22 cellular contexts compared by ENCODE assay signal in the genomic region with DNA sequence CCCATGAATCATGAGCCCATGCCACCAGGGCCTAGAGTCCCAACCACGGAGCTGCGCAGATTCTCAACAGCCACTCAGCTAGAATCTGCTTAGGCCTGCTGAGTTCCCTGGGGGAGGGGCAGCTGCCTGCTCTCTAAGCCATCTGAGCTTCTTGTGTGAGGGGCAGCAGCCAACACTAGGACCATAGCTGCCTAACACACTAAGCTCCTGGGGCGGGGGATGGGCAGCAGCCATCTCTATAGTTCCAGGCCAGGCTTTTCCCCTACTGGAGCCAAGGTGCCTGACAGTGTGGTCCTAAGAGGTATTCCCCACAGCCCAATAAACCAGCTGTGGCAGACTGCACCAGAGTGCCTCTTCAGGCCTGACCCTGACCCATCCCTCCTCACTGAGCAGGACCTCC.
"Had no signal": no experiment of that assay in that cellular context is flagged by ENCODE, and none has a peak within 500 bp of the region (broad histone marks: within the 10 kb centered on the region; RNA-seq: fewer than 3 reads in every experiment).

No MANE protein-coding gene starts in this region.

- H3K4me1 Mint-ChIP-seq: activated naive CD4-positive, alpha-beta T cell treated with anti-CD3 and anti-CD28 coated beads, Interleukin-2, amount 10 ng/mL, durations not matched to agents 7 days and 5 days; memory B cell; stimulated activated memory B cell treated with anti-CD40 and anti-IgM and Interleukin-4, amounts not matched to agents 10 μg/mL and 1 μg/mL and 100 μg/mL, for 72 hours had no signal

- H3K4me3 Mint-ChIP-seq: activated CD4-positive, alpha-beta memory T cell treated with anti-CD3 and anti-CD28 coated beads for 36 hours; activated naive CD4-positive, alpha-beta T cell treated with anti-CD3 and anti-CD28 coated beads, Interleukin-2, amount 10 ng/mL, durations not matched to agents 7 days and 5 days; activated T-cell treated with anti-CD3 and anti-CD28 coated beads, Interleukin-2, amount 50 U/mL, for 72 hours; memory B cell; stimulated activated memory B cell treated with anti-CD40 and anti-IgM and Interleukin-4, amounts not matched to agents 10 μg/mL and 1 μg/mL and 100 μg/mL, for 72 hours; T-helper 1 cell treated with Interleukin-12 subunit alpha and Interleukin-12 subunit beta and Interleukin-4 antibody, amounts not matched to agents 30 μg/mL and 1 μg/mL, for 36 hours had no signal

- ATAC-seq: activated T-cell treated with anti-CD3 and anti-CD28 coated beads, Interleukin-2, amount 50 U/mL, for 72 hours; foreskin keratinocyte; left colon; mucosa of descending colon; sciatic nerve; stimulated activated memory B cell treated with anti-CD40 and anti-IgM and Interleukin-4, amounts not matched to agents 10 μg/mL and 1 μg/mL and 100 μg/mL, for 72 hours had no signal

- H3K4me2 ChIP-seq: hepatocyte had no signal

- H3K27ac ChIP-seq: foreskin keratinocyte, hepatocyte, stomach, suprapubic skin, tibial nerve had no signal

- H3K4me3 ChIP-seq: hepatocyte, mucosa of descending colon, stomach, suprapubic skin, tibial nerve had no signal

- H2AFZ ChIP-seq: hepatocyte had no signal

- H3K27me3 ChIP-seq: foreskin keratinocyte, hepatocyte, stomach, suprapubic skin, tibial nerve had no signal

- H3K79me2 ChIP-seq: hepatocyte had no signal

- H3K27me3 Mint-ChIP-seq: activated CD4-positive, alpha-beta memory T cell treated with anti-CD3 and anti-CD28 coated beads for 36 hours; activated naive CD4-positive, alpha-beta T cell treated with anti-CD3 and anti-CD28 coated beads, Interleukin-2, amount 10 ng/mL, durations not matched to agents 7 days and 5 days; memory B cell; stimulated activated memory B cell treated with anti-CD40 and anti-IgM and Interleukin-4, amounts not matched to agents 10 μg/mL and 1 μg/mL and 100 μg/mL, for 72 hours had no signal

- H3K9me3 Mint-ChIP-seq: activated CD4-positive, alpha-beta memory T cell treated with anti-CD3 and anti-CD28 coated beads for 36 hours; activated T-cell treated with anti-CD3 and anti-CD28 coated beads, Interleukin-2, amount 50 U/mL, for 72 hours had no signal

- H3K36me3 Mint-ChIP-seq: activated CD4-positive, alpha-beta memory T cell treated with anti-CD3 and anti-CD28 coated beads for 36 hours; activated naive CD4-positive, alpha-beta T cell treated with anti-CD3 and anti-CD28 coated beads, Interleukin-2, amount 10 ng/mL, durations not matched to agents 7 days and 5 days; memory B cell; stimulated activated memory B cell treated with anti-CD40 and anti-IgM and Interleukin-4, amounts not matched to agents 10 μg/mL and 1 μg/mL and 100 μg/mL, for 72 hours had no signal

- H3K4me1 ChIP-seq: foreskin keratinocyte, stomach, suprapubic skin, tibial nerve had no signal

- DNase-seq: activated CD4-positive, alpha-beta memory T cell treated with anti-CD3 and anti-CD28 coated beads for 36 hours; activated CD4-positive, alpha-beta T cell treated with anti-CD3 and anti-CD28 coated beads for 48 hours; activated effector memory CD4-positive, alpha-beta T cell treated with Interleukin-2 at 50 U/mL for 16 hours; activated naive CD4-positive, alpha-beta T cell treated with anti-CD3 and anti-CD28 coated beads, Interleukin-2, amount 10 ng/mL, durations not matched to agents 7 days and 5 days; activated T-cell treated with anti-CD3 and anti-CD28 coated beads, Interleukin-2, amount 50 U/mL, for 72 hours; amygdala; cortex of kidney; effector CD8-positive, alpha-beta T cell; foreskin keratinocyte; left colon; mucosa of descending colon; small intestine; stimulated activated CD4-positive, alpha-beta T cell treated with anti-CD3 and anti-CD28 coated beads, Interleukin-2, amount 100 ng/mL, for 24 hours; stomach; T1000 had no signal

- H3K27ac Mint-ChIP-seq: activated CD4-positive, alpha-beta memory T cell treated with anti-CD3 and anti-CD28 coated beads for 36 hours; activated naive CD4-positive, alpha-beta T cell treated with anti-CD3 and anti-CD28 coated beads, Interleukin-2, amount 10 ng/mL, durations not matched to agents 7 days and 5 days; activated T-cell treated with anti-CD3 and anti-CD28 coated beads, Interleukin-2, amount 50 U/mL, for 72 hours; memory B cell; stimulated activated memory B cell treated with anti-CD40 and anti-IgM and Interleukin-4, amounts not matched to agents 10 μg/mL and 1 μg/mL and 100 μg/mL, for 72 hours; T-helper 1 cell treated with Interleukin-12 subunit alpha and Interleukin-12 subunit beta and Interleukin-4 antibody, amounts not matched to agents 30 μg/mL and 1 μg/mL, for 36 hours had no signal

- H3K9me3 ChIP-seq: mucosa of descending colon, suprapubic skin, tibial nerve had no signal

- H3K36me3 ChIP-seq: stomach, suprapubic skin, tibial nerve had no signal
